Comparison of ENCODE assay signal across 8 cellular contexts in genomic region chr11:32154275-32154674, GRCh38.
DNase-seq lines count a peak whose midpoint lies in the region; ATAC-seq and TF ChIP-seq lines count a peak whose summit lies in the region.
"Had no signal": no experiment of that assay in that cellular context is flagged by ENCODE, and none has a peak within 500 bp of the region (broad histone marks: within the 10 kb centered on the region; RNA-seq: fewer than 3 reads in every experiment).

No MANE protein-coding gene starts in this region.

- peaks cover 4% of the 10 kb centered on the region for H3K9me3 Mint-ChIP-seq in neural progenitor cell

- H4K20me1 ChIP-seq in neural progenitor cell (ENCODE audit: low read depth), result no peaks in the 10 kb centered on the region

- no peaks in the 10 kb centered on the region for H3K36me3 Mint-ChIP-seq in neural progenitor cell

- H3K9ac ChIP-seq in neural progenitor cell, result no peak overlapping the region

- 64 to 90% methylated on average over 2 of the region's 2 CpGs for WGBS in esophagus squamous epithelium, 2 donors

- no peaks in the 10 kb centered on the region for H3K4me1 Mint-ChIP-seq in neural progenitor cell

- no peak overlapping the region for H3K4me2 ChIP-seq in neural progenitor cell

- no peak overlapping the region for H3K27ac ChIP-seq in neural progenitor cell
- H3K27ac ChIP-seq in esophagus squamous epithelium, result no peak overlapping the region

- H2AFZ ChIP-seq in neural progenitor cell (replicated peaks), result no peak overlapping the region

- DNase-seq in neural progenitor cell (ENCODE audit: low spot score) (no peak), esophagus squamous epithelium (lab: John Stamatoyannopoulos, UW) (no peak), superior temporal gyrus (ENCODE audit: extremely low spot score) (no peak)
- DNase-seq: activated T-cell treated with anti-CD3 and anti-CD28 coated beads, Interleukin-2, amount 50 U/mL, for 48 hours had no signal

- intact Hi-C loops in esophagus squamous epithelium (cut with DNase I), result no loop called here

- H3K27me3 ChIP-seq in neural progenitor cell (no peaks in the 10 kb centered on the region), esophagus squamous epithelium (peaks cover 0 to 18% (median 0%) of the 10 kb centered on the region in 4 donors)

- TF ChIP-seq CTCF in WI38 (IDR thresholded peaks at IDR 0.05; ENCODE audit: low read depth, low read length), result 0 out of 2 replicates have a peak, but pooled peaks have one; percentile 5
- TF ChIP-seq CTCF in neural progenitor cell (IDR thresholded peaks at IDR 0.05), result peak; percentile 27
- no peak for TF ChIP-seq CTCF in esophagus squamous epithelium (IDR thresholded peaks at IDR 0.05)

- H3K4me3 Mint-ChIP-seq in neural progenitor cell, result no peak overlapping the region

- peaks cover 3% of the 10 kb centered on the region for H3K4me1 ChIP-seq in neural progenitor cell
- no peaks in the 10 kb centered on the region for H3K4me1 ChIP-seq in esophagus squamous epithelium

- ATAC-seq in GM19351 (IDR thresholded peaks at IDR 0.05; ENCODE audit: unreplicated experiment), result peak; percentile 57
- peak; percentile 35 for ATAC-seq in HG03159 (IDR thresholded peaks at IDR 0.05; ENCODE audit: unreplicated experiment)
- no peak for ATAC-seq in GM21367 (IDR thresholded peaks at IDR 0.05; ENCODE audit: unreplicated experiment)

- H3K27ac Mint-ChIP-seq in neural progenitor cell, result no peak overlapping the region

- H3F3A ChIP-seq in neural progenitor cell (ENCODE audit: low read depth), result no peaks in the 10 kb centered on the region

- H3K79me2 ChIP-seq in neural progenitor cell (ENCODE audit: low read depth), result no peaks in the 10 kb centered on the region

- H3K36me3 ChIP-seq in neural progenitor cell (no peaks in the 10 kb centered on the region), esophagus squamous epithelium (no peaks in the 10 kb centered on the region)

- no peak for TF ChIP-seq POLR2A in esophagus squamous epithelium (IDR thresholded peaks at IDR 0.05)

- H3K4me3 ChIP-seq in WI38 (ENCODE audit: low read depth, low read length) (no peak overlapping the region), neural progenitor cell (no peak overlapping the region), esophagus squamous epithelium (no peak overlapping the region)

- H3K9me3 ChIP-seq in neural progenitor cell (ENCODE audit: low read depth) (no peaks in the 10 kb centered on the region), esophagus squamous epithelium (no peaks in the 10 kb centered on the region)

- H3K27me3 Mint-ChIP-seq in neural progenitor cell (ENCODE audit: insufficient read depth, low read depth), result peaks cover 3% of the 10 kb centered on the region

Comparison
In these comparisons a context has a peak if more than half of its experiments do, and no peak if none do; other contexts are left out.
1. CTCF ChIP-seq: peak in WI38 (single experiment) and neural progenitor cell (single experiment); none in esophagus squamous epithelium (0 of 6).